ENCODE assay signal across 27 cellular contexts in the genomic region with DNA sequence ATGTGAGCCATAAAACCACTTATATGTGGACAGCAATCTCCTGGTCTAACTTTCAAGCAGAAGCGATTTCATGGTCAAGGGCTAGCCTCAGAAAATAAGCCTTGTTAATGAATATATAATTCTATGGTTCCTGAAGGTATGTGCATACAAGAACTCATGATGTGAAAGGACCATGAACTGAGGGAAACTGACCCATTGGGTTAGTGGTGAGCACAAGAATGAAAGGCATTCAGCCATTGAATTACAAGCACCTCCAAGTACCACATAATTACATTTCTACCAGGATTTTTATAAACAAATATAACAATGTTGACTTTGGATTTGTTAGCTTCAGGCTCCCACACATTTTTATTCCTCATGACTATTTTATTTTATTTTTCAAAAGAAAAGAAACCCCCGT.
DNase-seq lines count a peak whose midpoint lies in the region; ATAC-seq, FAIRE-seq and TF ChIP-seq lines count a peak whose summit lies in the region.
"Had no signal": no experiment of that assay in that cellular context is flagged by ENCODE, and none has a peak within 500 bp of the region (broad histone marks: within the 10 kb centered on the region; RNA-seq: fewer than 3 reads in every experiment).

No MANE protein-coding gene starts in this region.

- FAIRE-seq in astrocyte (lab: Jason Lieb, UNC): no peak
- FAIRE-seq: A204.1, GM12891, H1, HepG2 had no signal

- H3K4me1 Mint-ChIP-seq in astrocyte (ENCODE audit: low read depth, unreplicated experiment): no peaks in the 10 kb centered on the region
- H3K4me1 Mint-ChIP-seq in osteocyte (ENCODE audit: unreplicated experiment): peaks cover 53% of the 10 kb centered on the region
- H3K4me1 Mint-ChIP-seq: CD4-positive, alpha-beta memory T cell had no signal

- no peaks in the 10 kb centered on the region for H3K27me3 ChIP-seq in astrocyte (ENCODE audit: insufficient read depth, low read length)
- H3K27me3 ChIP-seq: BLaER1 treated with 17β-estradiol and CSF1 and Interleukin-3, amounts not matched to agents 10 nM and 100 nM had no signal

- no peak overlapping the region for H3K4me2 ChIP-seq in astrocyte (ENCODE audit: low read length)
- H3K4me2 ChIP-seq: BLaER1 treated with 17β-estradiol and CSF1 and Interleukin-3, amounts not matched to agents 10 nM and 100 nM had no signal

- no peak overlapping the region for H3K9ac ChIP-seq in astrocyte (ENCODE audit: low read length)
- H3K9ac ChIP-seq: BLaER1 treated with 17β-estradiol and CSF1 and Interleukin-3, amounts not matched to agents 10 nM and 100 nM had no signal

- no peaks in the 10 kb centered on the region for H3K36me3 Mint-ChIP-seq in astrocyte (ENCODE audit: low read depth, unreplicated experiment)
- peaks cover 5% of the 10 kb centered on the region for H3K36me3 Mint-ChIP-seq in osteocyte (ENCODE audit: unreplicated experiment)

- DNase-seq in H4 (ENCODE audit: low spot score) (peak; percentile 11), astrocyte (ENCODE audit: low read depth) (peak; percentile 70), fibroblast of peridontal ligament (ENCODE audit: extremely low read depth) (peak; percentile 13), osteocyte (ENCODE audit: extremely low spot score, unreplicated experiment) (no peak), T-helper 9 cell (no peak), left ventricle myocardium superior (no peak)
- DNase-seq: AML-193; CD4-positive, alpha-beta memory T cell; COR-L47; DMS79; GF-D8; Karpas-422; MV-4-11; NCI-H1105; NCI-H146; NCI-H1930; NCI-H69; SHP77 had no signal

- no peak overlapping the region for H3K4me3 ChIP-seq in astrocyte (ENCODE audit: insufficient read depth, low read depth, low read length)
- H3K4me3 ChIP-seq: BLaER1 treated with 17β-estradiol and CSF1 and Interleukin-3, amounts not matched to agents 10 nM and 100 nM had no signal

- no peaks in the 10 kb centered on the region for H3K9me3 Mint-ChIP-seq in astrocyte (ENCODE audit: unreplicated experiment)
- H3K9me3 Mint-ChIP-seq in osteocyte (ENCODE audit: unreplicated experiment): peaks cover 10% of the 10 kb centered on the region

- H3K27ac ChIP-seq in astrocyte (ENCODE audit: low read depth, low read length): no peak overlapping the region
- H3K27ac ChIP-seq: BLaER1 treated with 17β-estradiol and CSF1 and Interleukin-3, amounts not matched to agents 10 nM and 100 nM; RWPE1 had no signal

- H3K27me3 Mint-ChIP-seq in astrocyte (ENCODE audit: low read depth, unreplicated experiment): peaks cover 3% of the 10 kb centered on the region
- no peaks in the 10 kb centered on the region for H3K27me3 Mint-ChIP-seq in osteocyte (ENCODE audit: unreplicated experiment)
- H3K27me3 Mint-ChIP-seq: CD4-positive, alpha-beta memory T cell had no signal

- H3K4me3 Mint-ChIP-seq in astrocyte (ENCODE audit: unreplicated experiment): no peak overlapping the region
- H3K4me3 Mint-ChIP-seq in osteocyte (ENCODE audit: unreplicated experiment): no peak overlapping the region
- H3K4me3 Mint-ChIP-seq: CD4-positive, alpha-beta memory T cell had no signal

- intact Hi-C loops in left ventricle myocardium superior (cut with micrococcal nuclease): no loop called here

- H4K20me1 ChIP-seq in astrocyte (ENCODE audit: insufficient read depth, low read length): no peaks in the 10 kb centered on the region
- H4K20me1 ChIP-seq: BLaER1 treated with 17β-estradiol and CSF1 and Interleukin-3, amounts not matched to agents 10 nM and 100 nM had no signal

- no peaks in the 10 kb centered on the region for H3K4me1 ChIP-seq in astrocyte (ENCODE audit: insufficient read depth, low read length)

- H3K9me3 ChIP-seq in astrocyte (ENCODE audit: insufficient read depth, low read depth, low read length): no peaks in the 10 kb centered on the region

- no peak overlapping the region for H3K27ac Mint-ChIP-seq in astrocyte (ENCODE audit: unreplicated experiment)
- peak overlapping the region; percentile 48 for H3K27ac Mint-ChIP-seq in osteocyte (ENCODE audit: unreplicated experiment)
- H3K27ac Mint-ChIP-seq: CD4-positive, alpha-beta memory T cell had no signal

- no peak overlapping the region for H2AFZ ChIP-seq in astrocyte (ENCODE audit: low read depth, low read length)

- no peaks in the 10 kb centered on the region for H3K79me2 ChIP-seq in astrocyte (ENCODE audit: insufficient read depth, low read length)

- no peaks in the 10 kb centered on the region for H3K36me3 ChIP-seq in astrocyte (ENCODE audit: insufficient read depth, low read length)
- H3K36me3 ChIP-seq: BLaER1 treated with 17β-estradiol and CSF1 and Interleukin-3, amounts not matched to agents 10 nM and 100 nM had no signal

- ATAC-seq in GM19351 (IDR thresholded peaks at IDR 0.05; ENCODE audit: unreplicated experiment) (no peak), HG03159 (IDR thresholded peaks at IDR 0.05; ENCODE audit: unreplicated experiment) (no peak), left ventricle myocardium superior (no peak)
- ATAC-seq: HepG2, Panc1 had no signal

- no peak for TF ChIP-seq CTCF in astrocyte (IDR thresholded peaks at IDR 0.05; ENCODE audit: insufficient read depth, low read depth, low read length)
- TF ChIP-seq CTCF in osteocyte (IDR thresholded peaks at IDR 0.05): no peak

Comparison
In these comparisons a context has a peak if more than half of its experiments do, and no peak if none do; other contexts are left out.
1. DNase-seq: peak in H4 (single experiment), astrocyte (single experiment) and fibroblast of peridontal ligament (single experiment); none in osteocyte (single experiment), T-helper 9 cell (single experiment) and left ventricle myocardium superior (single experiment).